8 cellular contexts compared by ENCODE assay signal in genomic region chr12:11814362-11814761, GRCh38.
A peak's percentile ranks its signal among the peaks of the same experiment; 100 is the strongest.
DNase-seq lines count a peak whose midpoint lies in the region; ATAC-seq, FAIRE-seq and TF ChIP-seq lines count a peak whose summit lies in the region.

No MANE protein-coding gene starts in this region.

- no peak overlapping the region for H2BK5ac ChIP-seq in mesenchymal stem cell (ENCODE audit: low read depth, low read length, poor library complexity, severe bottlenecking)

- H2BK120ac ChIP-seq in mesenchymal stem cell (ENCODE audit: low read depth, low read length): no peak overlapping the region

- no peak overlapping the region for H2AFZ ChIP-seq in GM12878 (ENCODE audit: control insufficient read depth, low read depth, low read length)
- H2AFZ ChIP-seq in mesenchymal stem cell (ENCODE audit: low read depth, low read length): no peak overlapping the region

- H2BK15ac ChIP-seq in mesenchymal stem cell (ENCODE audit: low read depth, poor library complexity, severe bottlenecking): no peak overlapping the region

- TF ChIP-seq CTCF in CD14-positive monocyte (IDR thresholded peaks at IDR 0.05) (no peak), GM12878 (IDR thresholded peaks at IDR 0.05 in 2 of 3, conservative IDR thresholded peaks at IDR 0.05 in 1 of 3; ENCODE audit: control insufficient read depth in 2 of 3, extremely low read depth in 1 of 3, insufficient read depth in 1 of 3, low read depth in 3 of 3, low read length in 3 of 3) (no peak), vagina (IDR thresholded peaks at IDR 0.05) (no peak)

- H3K4me3 Mint-ChIP-seq in CD14-positive monocyte: no peak overlapping the region

- H3K9ac ChIP-seq in GM12878 (ENCODE audit: control insufficient read depth, insufficient read depth, low read length) (no peak overlapping the region), mesenchymal stem cell (ENCODE audit: low read length) (no peak overlapping the region)

- H3K79me1 ChIP-seq in mesenchymal stem cell (replicated peaks; ENCODE audit: low read length, poor library complexity, severe bottlenecking): peaks cover 40% of the 10 kb centered on the region

- H3K4me2 ChIP-seq in GM12878 (ENCODE audit: control insufficient read depth, insufficient read depth): no peak overlapping the region
- H3K4me2 ChIP-seq in mesenchymal stem cell (ENCODE audit: low read length, poor library complexity, severe bottlenecking): no peak overlapping the region

- RAD21 ChIA-PET in GM12878 (lab: Charles Lee; ENCODE audit: unreplicated experiment): no interaction called here

- H3K23ac ChIP-seq in mesenchymal stem cell (ENCODE audit: low read length in 2 of 2): no peak overlapping the region

- intact Hi-C loops in CD14-positive monocyte (cut with micrococcal nuclease) (loop anchor here in 1 of 2 donors (5.0 to 10.0 kb wide), 3 partner anchors 67 to 220 kb away; no protein-coding TSS in a partner anchor), GM12878 (cut with micrococcal nuclease; ENCODE audit: unreplicated experiment) (no loop called here), vagina (cut with DNase I) (no loop called here)

- H3K18ac ChIP-seq in mesenchymal stem cell (ENCODE audit: low read depth in 1 of 2, low read length in 2 of 2): no peak overlapping the region

- H3K36me3 Mint-ChIP-seq in CD14-positive monocyte: peaks cover 25 to 29% of the 10 kb centered on the region in 2 donors

- peaks cover 65% of the 10 kb centered on the region for H3K79me2 ChIP-seq in GM12878 (ENCODE audit: control insufficient read depth, insufficient read depth, low read length)

- no peaks in the 10 kb centered on the region for H3K27me3 Mint-ChIP-seq in CD14-positive monocyte (ENCODE audit: low read depth in 3 of 3)

- H3K4me1 Mint-ChIP-seq in CD14-positive monocyte: peaks cover 60% of the 10 kb centered on the region

- in situ Hi-C loops in GM12878 (cut with MboI): no loop called here

- TF ChIP-seq RAD21 in GM12878 (IDR thresholded peaks at IDR 0.05; ENCODE audit: insufficient read depth, low read depth, low read length): no peak

- H3K9me3 ChIP-seq in GM12878 (replicated peaks; ENCODE audit: control insufficient read depth, insufficient read depth, low read length) (no peaks in the 10 kb centered on the region), mesenchymal stem cell (ENCODE audit: control insufficient read depth, low read length) (no peaks in the 10 kb centered on the region), vagina (no peaks in the 10 kb centered on the region)

- POLR2A ChIA-PET in GM12878 (lab: Charles Lee): interaction anchor here (0.6 to 1.9 kb wide), 3 partner anchors 8 to 150 kb away, joined by 4 to 5 read pairs (median 4); no protein-coding TSS in a partner anchor

- no peak overlapping the region for H4K91ac ChIP-seq in mesenchymal stem cell (ENCODE audit: low read length)

- peak overlapping the region in 4 of 7 donors; percentile 26 to 95 (median 60) for H3K27ac Mint-ChIP-seq in CD14-positive monocyte

- H2BK12ac ChIP-seq in mesenchymal stem cell (ENCODE audit: low read length in 2 of 2): no peak overlapping the region

- peaks cover 13 to 23% of the 10 kb centered on the region in 2 experiments for H3K36me3 ChIP-seq in GM12878 (ENCODE audit: control insufficient read depth in 2 of 2, insufficient read depth in 2 of 2, low read length in 1 of 2)
- H3K36me3 ChIP-seq in mesenchymal stem cell (ENCODE audit: control insufficient read depth in 1 of 2, insufficient read depth in 2 of 2, low read depth in 1 of 2, low read length in 2 of 2): peaks cover 3 to 8% of the 10 kb centered on the region in 2 experiments
- H3K36me3 ChIP-seq in vagina: no peaks in the 10 kb centered on the region

- H3K4ac ChIP-seq in mesenchymal stem cell (ENCODE audit: low read depth in 1 of 2, low read length in 2 of 2): no peak overlapping the region

- ATAC-seq in GM12878: no peak
- ATAC-seq in HG03432 (IDR thresholded peaks at IDR 0.05; ENCODE audit: unreplicated experiment): no peak

- FAIRE-seq in GM12878 (lab: Jason Lieb, UNC): no peak

- no peak overlapping the region for H2AK5ac ChIP-seq in mesenchymal stem cell (ENCODE audit: low read length, severe bottlenecking)

- no TSS peak for BruUV-seq in GM12878 (replicated peaks; lab: Mats Ljungman, UMichigan)

- H3K9me3 Mint-ChIP-seq in CD14-positive monocyte: no peaks in the 10 kb centered on the region

- TF ChIP-seq POLR2A in GM12878 (IDR thresholded peaks at IDR 0.05; ENCODE audit: low read depth, low read length) (no peak), vagina (IDR thresholded peaks at IDR 0.05) (no peak)

- 51% methylated on average over 3 of the region's 3 CpGs for WGBS in GM12878 (ENCODE audit: insufficient coverage, insufficient replicate concordance, low lambda C conversion rate, missing lambda C conversion rate)
- WGBS in mesenchymal stem cell: 18% methylated on average over 2 of the region's 3 CpGs

- H3K27ac ChIP-seq in GM12878 (ENCODE audit: control insufficient read depth, insufficient read depth) (peak overlapping the region; percentile 93), mesenchymal stem cell (ENCODE audit: low read length, poor library complexity, severe bottlenecking) (peak overlapping the region; percentile 98), vagina (no peak overlapping the region)

- no peaks in the 10 kb centered on the region for H4K20me1 ChIP-seq in GM12878 (ENCODE audit: control insufficient read depth, insufficient read depth)

- CTCF ChIA-PET in GM12878 (lab: Yijun Ruan, JAX): interaction anchor here (1.0 to 2.8 kb wide), 2 partner anchors 8 to 218 kb away, joined by 3 to 8 read pairs; no protein-coding TSS in a partner anchor

- SMC1A ChIA-PET in GM12878 (lab: Charles Lee; ENCODE audit: uncharacterized antibody, unreplicated experiment): interaction anchor here (1.2 to 10.7 kb wide), 9 partner anchors 8 to 84 kb away, joined by 3 to 148 read pairs (median 6); no protein-coding TSS in a partner anchor

- H3K14ac ChIP-seq in mesenchymal stem cell (ENCODE audit: low read length in 2 of 2): no peak overlapping the region

- TF ChIP-seq EP300 in GM12878 (IDR thresholded peaks at IDR 0.05; ENCODE audit: borderline replicate concordance in 1 of 2, control insufficient read depth in 1 of 2, low read depth in 2 of 2, low read length in 2 of 2): no peak

- no peak overlapping the region for H3K4me3 ChIP-seq in Jurkat, Clone E6-1 (ENCODE audit: low read length)
- H3K4me3 ChIP-seq in GM12878: no peak overlapping the region
- H3K4me3 ChIP-seq in mesenchymal stem cell (ENCODE audit: insufficient read depth in 1 of 2, low read depth in 1 of 2, low read length in 2 of 2): no peak overlapping the region
- no peak overlapping the region for H3K4me3 ChIP-seq in vagina

- H3K4me1 ChIP-seq in GM12878 (ENCODE audit: control insufficient read depth, insufficient read depth, low read length) (peaks cover 41% of the 10 kb centered on the region), mesenchymal stem cell (ENCODE audit: control insufficient read depth, insufficient read depth, low read depth, low read length) (peaks cover 14% of the 10 kb centered on the region), vagina (peaks cover 43% of the 10 kb centered on the region)

- H3K27me3 ChIP-seq in GM12878 (replicated peaks in 1 of 2; ENCODE audit: control insufficient read depth in 2 of 2, insufficient read depth in 2 of 2, low read length in 1 of 2) (no peaks in the 10 kb centered on the region), mesenchymal stem cell (ENCODE audit: control insufficient read depth in 1 of 2, insufficient read depth in 1 of 2, low read length in 2 of 2) (no peaks in the 10 kb centered on the region), vagina (no peaks in the 10 kb centered on the region)

- DNase-seq in CD14-positive monocyte (ENCODE audit: low spot score) (no peak), GM12878 (ENCODE audit: low read depth, low spot score) (no peak), mesenchymal stem cell (peak; percentile 84), vagina (ENCODE audit: extremely low spot score in 2 of 2) (no peak), T-helper 9 cell (no peak)
- DNase-seq in Jurkat, Clone E6-1 (ENCODE audit: low read depth, low spot score): peak; percentile 91
- no peak for DNase-seq in activated CD8-positive, alpha-beta memory T cell treated with anti-CD3 and anti-CD28 coated beads for 24 hours

- no peak overlapping the region for H4K8ac ChIP-seq in mesenchymal stem cell (ENCODE audit: low read length)

TF ChIP-seq in GM12878, 131 proteins besides CTCF, POLR2A, EP300 and RAD21 (continues in another document):
- no peak for TF ChIP-seq NFYA (IDR thresholded peaks at IDR 0.05; ENCODE audit: borderline replicate concordance, low read depth, low read length)
- TF ChIP-seq ATF3 (IDR thresholded peaks at IDR 0.05; ENCODE audit: borderline replicate concordance, extremely low read depth, low read depth, low read length): no peak
- TF ChIP-seq NR2C2 (IDR thresholded peaks at IDR 0.05; ENCODE audit: borderline replicate concordance, control insufficient read depth, insufficient read length, low read depth): no peak
- TF ChIP-seq TCF7 (IDR thresholded peaks at IDR 0.05; ENCODE audit: borderline replicate concordance): no peak
- no peak for TF ChIP-seq SP1 (IDR thresholded peaks at IDR 0.05; ENCODE audit: low read depth, low read length)
- TF ChIP-seq NR2F1 (conservative IDR thresholded peaks at IDR 0.05): no peak

Comparison
In these comparisons a context has a peak if more than half of its experiments do, and no peak if none do; other contexts are left out.
1. DNase-seq: peak in Jurkat, Clone E6-1 (single experiment) and mesenchymal stem cell (single experiment); none in CD14-positive monocyte (single experiment), GM12878 (single experiment), activated CD8-positive, alpha-beta memory T cell treated with anti-CD3 and anti-CD28 coated beads for 24 hours (single experiment), vagina (0 of 2) and T-helper 9 cell (single experiment).